8 cellular contexts compared by ENCODE assay signal in the genomic region with DNA sequence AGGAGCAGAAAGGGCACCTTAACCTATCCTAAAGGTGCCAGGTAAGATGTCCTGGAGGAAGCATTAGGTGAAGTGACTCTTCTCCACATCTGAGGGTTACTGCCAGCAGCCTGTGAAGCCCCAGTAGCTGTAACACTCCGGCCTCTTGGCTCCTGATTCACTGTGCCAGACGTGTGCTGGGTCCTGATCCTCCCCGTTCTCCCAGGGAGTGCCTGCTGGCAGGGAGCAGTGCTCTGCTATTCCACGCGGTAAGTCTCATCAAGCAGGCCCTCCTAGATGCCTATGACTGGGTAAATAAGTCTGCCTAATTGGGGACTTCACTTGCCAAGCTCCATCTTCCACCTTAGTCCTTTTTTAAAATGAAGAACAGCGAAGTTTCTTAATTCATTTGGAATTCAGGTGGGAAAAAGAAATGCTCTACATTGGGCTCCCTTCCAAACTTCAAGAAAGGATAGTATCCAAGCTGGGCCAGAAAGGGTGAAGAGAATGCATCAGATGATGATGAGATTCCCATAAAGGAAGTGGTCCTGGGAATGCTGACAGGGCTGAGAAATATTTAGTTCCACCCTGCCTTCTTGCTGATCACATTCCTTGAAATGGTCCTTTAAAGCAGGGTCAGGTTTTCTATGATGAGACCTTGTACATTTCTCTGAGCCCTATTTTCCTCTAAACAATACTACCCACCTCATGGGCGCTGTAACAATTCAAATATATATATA.
DNase-seq lines count a peak whose midpoint lies in the region; ATAC-seq and TF ChIP-seq lines count a peak whose summit lies in the region.

No MANE protein-coding gene starts in this region.

- no peaks in the 10 kb centered on the region for H3K36me3 ChIP-seq in left lung
- no peaks in the 10 kb centered on the region for H3K36me3 ChIP-seq in tibial nerve

- TF ChIP-seq CTCF in brain (conservative IDR thresholded peaks at IDR 0.05) (no peak), left lung (IDR thresholded peaks at IDR 0.05) (no peak), tibial nerve (IDR thresholded peaks at IDR 0.05) (no peak), glutamatergic neuron (IDR thresholded peaks at IDR 0.05; ENCODE audit: partially characterized antibody, unreplicated experiment) (no peak)

- TF ChIP-seq POLR2A in tibial nerve (IDR thresholded peaks at IDR 0.05): no peak

- H3K4me3 Mint-ChIP-seq in activated T-cell treated with anti-CD3 and anti-CD28 coated beads, Interleukin-2, amount 50 U/mL, for 24 hours: no peak overlapping the region
- H3K4me3 Mint-ChIP-seq in brain (peak overlapping the region in 2 of 5 experiments; percentile 11 to 25), glutamatergic neuron (ENCODE audit: unreplicated experiment) (no peak overlapping the region)

- intact Hi-C loops in left lung (cut with DNase I): no loop called here

- no peaks in the 10 kb centered on the region for H3K9me3 ChIP-seq in left lung
- no peaks in the 10 kb centered on the region for H3K9me3 ChIP-seq in tibial nerve

- 47 to 73% methylated on average over 7 of the region's 7 CpGs for WGBS in tibial nerve, 2 donors

- no peaks in the 10 kb centered on the region for H3K27me3 Mint-ChIP-seq in activated T-cell treated with anti-CD3 and anti-CD28 coated beads, Interleukin-2, amount 50 U/mL, for 24 hours
- peaks cover 3% of the 10 kb centered on the region for H3K27me3 Mint-ChIP-seq in brain
- no peaks in the 10 kb centered on the region for H3K27me3 Mint-ChIP-seq in glutamatergic neuron (ENCODE audit: unreplicated experiment)

- H3K4me1 ChIP-seq in left lung (peaks cover 37 to 47% of the 10 kb centered on the region in 2 donors), tibial nerve (peaks cover 0 to 49% (median 40%) of the 10 kb centered on the region in 4 donors)

- no peak overlapping the region for H3K4me3 ChIP-seq in left lung
- H3K4me3 ChIP-seq in tibial nerve: no peak overlapping the region

- H3K4me1 Mint-ChIP-seq in activated T-cell treated with anti-CD3 and anti-CD28 coated beads, Interleukin-2, amount 50 U/mL, for 24 hours (ENCODE audit: low read depth): peaks cover 69% of the 10 kb centered on the region
- H3K4me1 Mint-ChIP-seq in brain (peaks cover 69% of the 10 kb centered on the region), glutamatergic neuron (ENCODE audit: low read depth, unreplicated experiment) (peaks cover 3% of the 10 kb centered on the region)

- no peak for TF ChIP-seq EP300 in tibial nerve (IDR thresholded peaks at IDR 0.05)

- peak overlapping the region; percentile 84 to 94 for H3K27ac ChIP-seq in left lung
- H3K27ac ChIP-seq in tibial nerve: peak overlapping the region in 3 of 4 donors; percentile 74 to 87 (median 86)

- H3K27me3 ChIP-seq in left lung (no peaks in the 10 kb centered on the region), tibial nerve (no peaks in the 10 kb centered on the region)

- ATAC-seq in left lung (no peak), HG03565 (IDR thresholded peaks at IDR 0.05; ENCODE audit: unreplicated experiment) (no peak)

- peaks cover 41% of the 10 kb centered on the region for H3K36me3 Mint-ChIP-seq in activated T-cell treated with anti-CD3 and anti-CD28 coated beads, Interleukin-2, amount 50 U/mL, for 24 hours (ENCODE audit: low read depth)
- H3K36me3 Mint-ChIP-seq in brain: no peaks in the 10 kb centered on the region
- no peaks in the 10 kb centered on the region for H3K36me3 Mint-ChIP-seq in glutamatergic neuron (ENCODE audit: unreplicated experiment)

- peak overlapping the region; percentile 81 for H3K27ac Mint-ChIP-seq in activated T-cell treated with anti-CD3 and anti-CD28 coated beads, Interleukin-2, amount 50 U/mL, for 24 hours
- H3K27ac Mint-ChIP-seq in brain (peak overlapping the region in 4 of 5 experiments; percentile 61 to 94 (median 74)), glutamatergic neuron (ENCODE audit: unreplicated experiment) (no peak overlapping the region)

- no peak for DNase-seq in activated T-cell treated with anti-CD3 and anti-CD28 coated beads, Interleukin-2, amount 50 U/mL, for 24 hours
- DNase-seq in activated T-cell treated with anti-CD3 and anti-CD28 coated beads, Interleukin-2, amount 50 U/mL, for 48 hours: no peak
- DNase-seq in left lung (no peak), tibial nerve (ENCODE audit: low spot score in 2 of 2) (no peak), glutamatergic neuron (no peak), NCI-H2227 (lab: John Stamatoyannopoulos, UW; ENCODE audit: unreplicated experiment) (no peak)

- H3K9me3 Mint-ChIP-seq in activated T-cell treated with anti-CD3 and anti-CD28 coated beads, Interleukin-2, amount 50 U/mL, for 24 hours: no peaks in the 10 kb centered on the region
- no peaks in the 10 kb centered on the region for H3K9me3 Mint-ChIP-seq in brain
- H3K9me3 Mint-ChIP-seq in glutamatergic neuron (ENCODE audit: unreplicated experiment): no peaks in the 10 kb centered on the region
